In the genomic region with DNA sequence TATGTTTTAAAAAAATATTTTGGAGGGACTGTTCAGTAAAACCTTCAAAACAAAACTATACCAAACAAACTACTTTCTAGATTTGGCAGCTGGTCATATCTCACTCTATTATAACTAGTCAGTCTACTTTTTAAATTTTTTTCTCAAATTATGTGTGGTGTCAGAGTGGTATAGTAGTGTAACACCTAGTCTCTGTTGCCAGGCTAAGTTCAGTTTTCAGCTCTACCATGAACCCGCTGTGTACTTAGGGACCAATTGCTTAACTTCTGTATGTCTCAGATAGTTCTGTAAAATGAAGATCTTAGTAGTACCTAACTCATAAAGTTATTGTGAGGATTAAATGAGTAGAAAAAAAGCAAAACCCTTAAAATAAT, we compare ENCODE assay signal across 1 cellular context.
TF ChIP-seq lines count a peak whose summit lies in the region.

No MANE protein-coding gene starts in this region.

TF ChIP-seq in GM12878, 131 proteins besides CTCF, POLR2A, EP300 and RAD21:
- TF ChIP-seq, protein P1, sequence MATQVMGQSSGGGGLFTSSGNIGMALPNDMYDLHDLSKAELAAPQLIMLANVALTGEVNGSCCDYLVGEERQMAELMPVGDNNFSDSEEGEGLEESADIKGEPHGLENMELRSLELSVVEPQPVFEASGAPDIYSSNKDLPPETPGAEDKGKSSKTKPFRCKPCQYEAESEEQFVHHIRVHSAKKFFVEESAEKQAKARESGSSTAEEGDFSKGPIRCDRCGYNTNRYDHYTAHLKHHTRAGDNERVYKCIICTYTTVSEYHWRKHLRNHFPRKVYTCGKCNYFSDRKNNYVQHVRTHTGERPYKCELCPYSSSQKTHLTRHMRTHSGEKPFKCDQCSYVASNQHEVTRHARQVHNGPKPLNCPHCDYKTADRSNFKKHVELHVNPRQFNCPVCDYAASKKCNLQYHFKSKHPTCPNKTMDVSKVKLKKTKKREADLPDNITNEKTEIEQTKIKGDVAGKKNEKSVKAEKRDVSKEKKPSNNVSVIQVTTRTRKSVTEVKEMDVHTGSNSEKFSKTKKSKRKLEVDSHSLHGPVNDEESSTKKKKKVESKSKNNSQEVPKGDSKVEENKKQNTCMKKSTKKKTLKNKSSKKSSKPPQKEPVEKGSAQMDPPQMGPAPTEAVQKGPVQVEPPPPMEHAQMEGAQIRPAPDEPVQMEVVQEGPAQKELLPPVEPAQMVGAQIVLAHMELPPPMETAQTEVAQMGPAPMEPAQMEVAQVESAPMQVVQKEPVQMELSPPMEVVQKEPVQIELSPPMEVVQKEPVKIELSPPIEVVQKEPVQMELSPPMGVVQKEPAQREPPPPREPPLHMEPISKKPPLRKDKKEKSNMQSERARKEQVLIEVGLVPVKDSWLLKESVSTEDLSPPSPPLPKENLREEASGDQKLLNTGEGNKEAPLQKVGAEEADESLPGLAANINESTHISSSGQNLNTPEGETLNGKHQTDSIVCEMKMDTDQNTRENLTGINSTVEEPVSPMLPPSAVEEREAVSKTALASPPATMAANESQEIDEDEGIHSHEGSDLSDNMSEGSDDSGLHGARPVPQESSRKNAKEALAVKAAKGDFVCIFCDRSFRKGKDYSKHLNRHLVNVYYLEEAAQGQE (IDR thresholded peaks at IDR 0.05; ENCODE audit: low read depth, low read length): no peak
- TF ChIP-seq NR2C2 (IDR thresholded peaks at IDR 0.05; ENCODE audit: borderline replicate concordance, control insufficient read depth, insufficient read length, low read depth): no peak
- TF ChIP-seq RAD51 (IDR thresholded peaks at IDR 0.05): no peak
- TF ChIP-seq, protein P2, sequence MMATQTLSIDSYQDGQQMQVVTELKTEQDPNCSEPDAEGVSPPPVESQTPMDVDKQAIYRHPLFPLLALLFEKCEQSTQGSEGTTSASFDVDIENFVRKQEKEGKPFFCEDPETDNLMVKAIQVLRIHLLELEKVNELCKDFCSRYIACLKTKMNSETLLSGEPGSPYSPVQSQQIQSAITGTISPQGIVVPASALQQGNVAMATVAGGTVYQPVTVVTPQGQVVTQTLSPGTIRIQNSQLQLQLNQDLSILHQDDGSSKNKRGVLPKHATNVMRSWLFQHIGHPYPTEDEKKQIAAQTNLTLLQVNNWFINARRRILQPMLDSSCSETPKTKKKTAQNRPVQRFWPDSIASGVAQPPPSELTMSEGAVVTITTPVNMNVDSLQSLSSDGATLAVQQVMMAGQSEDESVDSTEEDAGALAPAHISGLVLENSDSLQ (IDR thresholded peaks at IDR 0.05): no peak
- no peak for TF ChIP-seq PAX8 (IDR thresholded peaks at IDR 0.05)
